In the genomic region with DNA sequence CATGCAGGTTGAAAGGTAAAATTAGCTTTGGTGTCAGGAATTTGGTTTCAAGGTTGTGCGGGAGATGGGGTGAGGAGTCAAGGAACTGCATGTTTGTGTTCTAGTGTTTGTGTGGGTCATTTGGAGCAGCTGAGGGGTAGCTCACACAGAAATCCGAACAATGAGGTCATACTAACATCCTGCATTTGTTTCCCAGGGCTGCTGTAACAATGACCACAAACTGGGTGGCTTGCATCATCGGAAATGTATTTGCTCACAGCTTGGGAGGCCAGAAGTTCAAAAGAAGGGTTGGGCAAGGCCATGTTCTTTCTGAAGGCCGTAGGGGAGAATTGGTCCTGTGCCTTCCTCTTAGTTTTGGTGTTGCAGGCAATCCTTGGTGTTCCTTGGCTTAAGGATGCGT, we compare ENCODE assay signal across 21 cellular contexts.
A peak's percentile ranks its signal among the peaks of the same experiment; 100 is the strongest.
DNase-seq lines count a peak whose midpoint lies in the region; ATAC-seq and TF ChIP-seq lines count a peak whose summit lies in the region.
"Had no signal": no experiment of that assay in that cellular context is flagged by ENCODE, and none has a peak within 500 bp of the region (broad histone marks: within the 10 kb centered on the region; RNA-seq: fewer than 3 reads in every experiment).

No MANE protein-coding gene starts in this region.

- ATAC-seq in heart left ventricle: peak; percentile 47 to 84 (median 48)
- ATAC-seq in GM21528 (IDR thresholded peaks at IDR 0.05; ENCODE audit: low FRiP score, unreplicated experiment): no peak
- ATAC-seq: left colon had no signal

- H3K4me3 Mint-ChIP-seq in neural progenitor cell: no peak overlapping the region
- no peak overlapping the region for H3K4me3 Mint-ChIP-seq in activated CD4-positive, alpha-beta T cell treated with anti-CD3 and anti-CD28 coated beads, Interleukin-2, amount 10 ng/mL, durations not matched to agents 24 days and 14 days
- H3K4me3 Mint-ChIP-seq: brain; CD14-positive monocyte; T-helper 2 cell treated with Interferon-gamma antibody and Interleukin-4, amounts not matched to agents 5 μg/mL and 100 μg/mL, for 36 hours had no signal

- H3K9ac ChIP-seq in neural progenitor cell: no peak overlapping the region
- H3K9ac ChIP-seq in MM.1S (ENCODE audit: low read length): no peak overlapping the region
- H3K9ac ChIP-seq: KMS-11 had no signal

- H3K79me2 ChIP-seq in neural progenitor cell (ENCODE audit: low read depth) (no peaks in the 10 kb centered on the region), MM.1S (ENCODE audit: low read length) (no peaks in the 10 kb centered on the region)

- no peaks in the 10 kb centered on the region for H3K9me2 ChIP-seq in MM.1S (replicated peaks; ENCODE audit: insufficient read depth, low read length)

- peak overlapping the region; percentile 27 for H3K27ac Mint-ChIP-seq in neural progenitor cell
- no peak overlapping the region for H3K27ac Mint-ChIP-seq in activated CD4-positive, alpha-beta T cell treated with anti-CD3 and anti-CD28 coated beads, Interleukin-2, amount 10 ng/mL, durations not matched to agents 24 days and 14 days
- H3K27ac Mint-ChIP-seq: brain; T-helper 2 cell treated with Interferon-gamma antibody and Interleukin-4, amounts not matched to agents 5 μg/mL and 100 μg/mL, for 36 hours had no signal

- peaks cover 0 to 22% (median 0%) of the 10 kb centered on the region in 12 donors for H3K4me1 ChIP-seq in heart left ventricle
- no peaks in the 10 kb centered on the region for H3K4me1 ChIP-seq in neural progenitor cell
- H3K4me1 ChIP-seq in MM.1S (ENCODE audit: low read length): no peaks in the 10 kb centered on the region
- H3K4me1 ChIP-seq: Peyer's patch had no signal

- no peaks in the 10 kb centered on the region for H3K4me1 Mint-ChIP-seq in neural progenitor cell
- H3K4me1 Mint-ChIP-seq in activated CD4-positive, alpha-beta T cell treated with anti-CD3 and anti-CD28 coated beads, Interleukin-2, amount 10 ng/mL, durations not matched to agents 24 days and 14 days: no peaks in the 10 kb centered on the region

- 35 to 50% (median 44%) methylated on average over 5 of the region's 5 CpGs for WGBS in heart left ventricle, 4 donors

- H4K20me1 ChIP-seq in neural progenitor cell (ENCODE audit: low read depth): no peaks in the 10 kb centered on the region
- H4K20me1 ChIP-seq in MM.1S (ENCODE audit: insufficient read depth, low read length): no peaks in the 10 kb centered on the region

- no peaks in the 10 kb centered on the region for H3K27me3 ChIP-seq in heart left ventricle
- no peaks in the 10 kb centered on the region for H3K27me3 ChIP-seq in neural progenitor cell
- no peaks in the 10 kb centered on the region for H3K27me3 ChIP-seq in MM.1S (replicated peaks; ENCODE audit: insufficient read depth, low read length)
- H3K27me3 ChIP-seq: Peyer's patch had no signal

- DNase-seq in HT1080 (ENCODE audit: low read depth) (peak; percentile 20), SKM-1 (lab: John Stamatoyannopoulos, UW; ENCODE audit: unreplicated experiment) (peak; percentile 33), heart left ventricle (peak in 2 of 5 donors; percentile 33), neural progenitor cell (ENCODE audit: low spot score) (no peak), MM.1S (no peak)
- no peak for DNase-seq in activated CD4-positive, alpha-beta T cell treated with anti-CD3 and anti-CD28 coated beads, Interleukin-2, amount 10 ng/mL, durations not matched to agents 24 days and 14 days
- DNase-seq: activated CD8-positive, alpha-beta memory T cell treated with anti-CD3 and anti-CD28 coated beads, Interleukin-2, amount 50 U/mL, for 48 hours; activated effector memory CD4-positive, alpha-beta T cell treated with Interleukin-2 at 50 U/mL for 16 hours; H7; left colon; NCI-H1092 treated with DMSO at 0.1 percent for 48 hours; NCI-H2081; Peyer's patch; substantia nigra had no signal

- H3K27me3 Mint-ChIP-seq in neural progenitor cell (ENCODE audit: insufficient read depth, low read depth): peaks cover 3% of the 10 kb centered on the region
- H3K27me3 Mint-ChIP-seq in activated CD4-positive, alpha-beta T cell treated with anti-CD3 and anti-CD28 coated beads, Interleukin-2, amount 10 ng/mL, durations not matched to agents 24 days and 14 days: no peaks in the 10 kb centered on the region

- no peak overlapping the region for H2AFZ ChIP-seq in neural progenitor cell (replicated peaks)
- H2AFZ ChIP-seq in MM.1S (ENCODE audit: low read length): no peak overlapping the region

- H3K36me3 Mint-ChIP-seq in neural progenitor cell: no peaks in the 10 kb centered on the region
- H3K36me3 Mint-ChIP-seq in activated CD4-positive, alpha-beta T cell treated with anti-CD3 and anti-CD28 coated beads, Interleukin-2, amount 10 ng/mL, durations not matched to agents 24 days and 14 days (ENCODE audit: low read depth): no peaks in the 10 kb centered on the region
- H3K36me3 Mint-ChIP-seq: brain, CD14-positive monocyte had no signal

- no peaks in the 10 kb centered on the region for H3K9me3 Mint-ChIP-seq in neural progenitor cell
- H3K9me3 Mint-ChIP-seq in activated CD4-positive, alpha-beta T cell treated with anti-CD3 and anti-CD28 coated beads, Interleukin-2, amount 10 ng/mL, durations not matched to agents 24 days and 14 days: no peaks in the 10 kb centered on the region

- no peaks in the 10 kb centered on the region for H3K36me3 ChIP-seq in heart left ventricle
- no peaks in the 10 kb centered on the region for H3K36me3 ChIP-seq in neural progenitor cell
- no peaks in the 10 kb centered on the region for H3K36me3 ChIP-seq in MM.1S (replicated peaks; ENCODE audit: insufficient read depth, low read length)
- H3K36me3 ChIP-seq: Peyer's patch had no signal

- TF ChIP-seq CTCF in heart left ventricle (IDR thresholded peaks at IDR 0.05) (no peak), neural progenitor cell (IDR thresholded peaks at IDR 0.05) (no peak), MM.1S (IDR thresholded peaks at IDR 0.05; ENCODE audit: low read length) (no peak)

- H3K4me3 ChIP-seq in heart left ventricle (no peak overlapping the region), neural progenitor cell (no peak overlapping the region), MM.1S (ENCODE audit: low read length) (no peak overlapping the region)
- H3K4me3 ChIP-seq: Peyer's patch, SK-N-MC had no signal

- H3K27ac ChIP-seq in heart left ventricle: peak overlapping the region in 2 of 12 donors; percentile 11 to 52
- H3K27ac ChIP-seq in neural progenitor cell: no peak overlapping the region
- H3K27ac ChIP-seq in MM.1S (ENCODE audit: low read length): no peak overlapping the region
- H3K27ac ChIP-seq: KMS-11, Peyer's patch, SK-N-MC, VCaP had no signal

- H3K4me2 ChIP-seq in neural progenitor cell (no peak overlapping the region), MM.1S (ENCODE audit: low read depth, low read length) (no peak overlapping the region)
- H3K4me2 ChIP-seq: KMS-11 had no signal

- H3F3A ChIP-seq in neural progenitor cell (ENCODE audit: low read depth) (no peaks in the 10 kb centered on the region), MM.1S (ENCODE audit: insufficient read depth, low read length) (no peaks in the 10 kb centered on the region)

- H3K9me3 ChIP-seq in heart left ventricle: no peaks in the 10 kb centered on the region
- H3K9me3 ChIP-seq in neural progenitor cell (ENCODE audit: low read depth): no peaks in the 10 kb centered on the region
- H3K9me3 ChIP-seq in MM.1S (replicated peaks; ENCODE audit: insufficient read depth, low read length): no peaks in the 10 kb centered on the region
- H3K9me3 ChIP-seq: Peyer's patch had no signal

- no peak for TF ChIP-seq POLR2A in heart left ventricle (IDR thresholded peaks at IDR 0.05)

- intact Hi-C loops in heart left ventricle (cut with DNase I): loop anchor here in 2 of 10 donors (5.0 kb wide), 1 partner anchor 38 kb away; no protein-coding TSS in a partner anchor
- intact Hi-C loops in activated CD4-positive, alpha-beta T cell treated with anti-CD3 and anti-CD28 coated beads, Interleukin-2, amount 10 ng/mL, durations not matched to agents 24 days and 14 days (cut with micrococcal nuclease): no loop called here

Comparison
In these comparisons a context has a peak if more than half of its experiments do, and no peak if none do; other contexts are left out.
1. DNase-seq: peak in HT1080 (single experiment) and SKM-1 (single experiment); none in neural progenitor cell (single experiment), MM.1S (single experiment) and activated CD4-positive, alpha-beta T cell treated with anti-CD3 and anti-CD28 coated beads, Interleukin-2, amount 10 ng/mL, durations not matched to agents 24 days and 14 days (single experiment).